21 cellular contexts compared by ENCODE assay signal in the genomic region with DNA sequence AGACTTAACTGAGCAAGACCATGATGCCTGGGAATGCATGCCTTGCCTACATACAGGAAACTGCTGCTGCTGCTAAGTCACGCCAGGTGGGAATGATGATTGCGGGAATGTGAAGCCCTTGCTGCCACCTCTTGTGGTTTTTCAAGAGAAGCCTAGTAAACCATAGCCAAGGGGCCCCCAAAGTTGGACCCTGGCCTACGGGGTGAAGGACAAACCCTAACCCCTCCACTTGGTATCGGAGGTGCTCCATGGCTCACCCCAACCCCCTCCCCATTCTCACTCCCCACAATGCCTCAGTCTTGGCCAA.
DNase-seq lines count a peak whose midpoint lies in the region; ATAC-seq and TF ChIP-seq lines count a peak whose summit lies in the region.
"Had no signal": no experiment of that assay in that cellular context is flagged by ENCODE, and none has a peak within 500 bp of the region (broad histone marks: within the 10 kb centered on the region; RNA-seq: fewer than 3 reads in every experiment).

No MANE protein-coding gene starts in this region.

- H3K9me3 ChIP-seq in spleen (no peaks in the 10 kb centered on the region), smooth muscle cell (replicated peaks; ENCODE audit: low read depth) (no peaks in the 10 kb centered on the region)

- peak; percentile 53 for DNase-seq in coronary artery (ENCODE audit: low spot score)
- DNase-seq in mesenteric fat pad (ENCODE audit: low spot score) = peak; percentile 53
- peak; percentile 38 for DNase-seq in spleen
- no peak for DNase-seq in NCI-H1092 treated with DMSO at 0.1 percent for 48 hours (lab: John Stamatoyannopoulos, UW)
- DNase-seq in stimulated activated naive CD8-positive, alpha-beta T cell treated with anti-CD3 and anti-CD28 coated beads, Interleukin-15, amount 100 ng/mL, for 72 hours = no peak
- DNase-seq in activated effector memory CD4-positive, alpha-beta T cell treated with Interleukin-2 at 50 U/mL for 16 hours = no peak
- DNase-seq in smooth muscle cell (lab: John Stamatoyannopoulos, UW; ENCODE audit: unreplicated experiment) = no peak
- DNase-seq: CD4-positive, alpha-beta T cell; Karpas-422; NCI-H1105; NCI-H146; NCI-H1930; NCI-H2107; NCI-H524; NCI-H774; SIG-M5 had no signal

- intact Hi-C loops in spleen (cut with DNase I; ENCODE audit: low total_unique reads) = no loop called here

- H4K20me1 ChIP-seq in smooth muscle cell (ENCODE audit: low read depth) = no peaks in the 10 kb centered on the region

- no peak for TF ChIP-seq CTCF in coronary artery (IDR thresholded peaks at IDR 0.05)
- TF ChIP-seq CTCF in spleen (IDR thresholded peaks at IDR 0.05 in 8 of 11, conservative IDR thresholded peaks at IDR 0.05 in 3 of 11) = no peak
- no peak for TF ChIP-seq CTCF in smooth muscle cell (IDR thresholded peaks at IDR 0.05; ENCODE audit: borderline replicate concordance, insufficient read depth, poor library complexity, severe bottlenecking)

- H3K36me3 ChIP-seq in ACC112 (ENCODE audit: insufficient read depth, low read length) (no peaks in the 10 kb centered on the region), spleen (no peaks in the 10 kb centered on the region), smooth muscle cell (ENCODE audit: low read depth) (no peaks in the 10 kb centered on the region)

- no peak overlapping the region for H3K4me2 ChIP-seq in smooth muscle cell
- H3K4me2 ChIP-seq: GM23338 had no signal

- H3K9ac ChIP-seq in smooth muscle cell (ENCODE audit: low read depth) = no peak overlapping the region

- no peak overlapping the region for H2AFZ ChIP-seq in ACC112 (ENCODE audit: low read length, unreplicated experiment)
- no peak overlapping the region for H2AFZ ChIP-seq in smooth muscle cell (ENCODE audit: low read depth)
- H2AFZ ChIP-seq: GM23338 had no signal

- H3K27ac ChIP-seq in ACC112 (ENCODE audit: low read depth, low read length) (peak overlapping the region; percentile 89), coronary artery (no peak overlapping the region), spleen (no peak overlapping the region), smooth muscle cell (ENCODE audit: low read depth) (no peak overlapping the region)
- H3K27ac ChIP-seq: SK-N-MC had no signal

- H3K27ac Mint-ChIP-seq in stimulated activated naive CD8-positive, alpha-beta T cell treated with anti-CD3 and anti-CD28 coated beads, Interleukin-15, amount 100 ng/mL, for 72 hours = no peak overlapping the region
- H3K27ac Mint-ChIP-seq: CD4-positive, alpha-beta T cell had no signal

- H3K79me2 ChIP-seq in ACC112 (ENCODE audit: control insufficient read depth, insufficient read depth, low read length, unreplicated experiment) (no peaks in the 10 kb centered on the region), smooth muscle cell (ENCODE audit: low read depth) (no peaks in the 10 kb centered on the region)

- ATAC-seq in stimulated activated naive CD8-positive, alpha-beta T cell treated with anti-CD3 and anti-CD28 coated beads, Interleukin-15, amount 100 ng/mL, for 72 hours = no peak
- ATAC-seq: HepG2 had no signal

- H3K4me3 Mint-ChIP-seq in stimulated activated naive CD8-positive, alpha-beta T cell treated with anti-CD3 and anti-CD28 coated beads, Interleukin-15, amount 100 ng/mL, for 72 hours = no peak overlapping the region
- H3K4me3 Mint-ChIP-seq: CD4-positive, alpha-beta T cell; GM23338 had no signal

- no peaks in the 10 kb centered on the region for H3K27me3 Mint-ChIP-seq in stimulated activated naive CD8-positive, alpha-beta T cell treated with anti-CD3 and anti-CD28 coated beads, Interleukin-15, amount 100 ng/mL, for 72 hours
- H3K27me3 Mint-ChIP-seq: CD4-positive, alpha-beta T cell had no signal

- H3F3A ChIP-seq in smooth muscle cell (ENCODE audit: low read depth) = peaks cover 8% of the 10 kb centered on the region

- H3K4me1 ChIP-seq in ACC112 (ENCODE audit: control insufficient read depth, insufficient read depth, low read length, unreplicated experiment) = peaks cover 35% of the 10 kb centered on the region
- H3K4me1 ChIP-seq in spleen = peaks cover 0 to 14% (median 3%) of the 10 kb centered on the region in 6 donors
- peaks cover 12% of the 10 kb centered on the region for H3K4me1 ChIP-seq in smooth muscle cell (ENCODE audit: low read depth)

- no peak for TF ChIP-seq POLR2A in spleen (IDR thresholded peaks at IDR 0.05)

- 70 to 93% (median 90%) methylated on average over 2 to 4 of the region's 4 CpGs for WGBS in spleen, 5 donors
- WGBS in smooth muscle cell (ENCODE audit: low lambda C conversion rate) = 100% methylated on average over 2 of the region's 4 CpGs

- H3K4me3 ChIP-seq in ACC112 (ENCODE audit: low read depth, low read length) = no peak overlapping the region
- no peak overlapping the region for H3K4me3 ChIP-seq in coronary artery
- no peak overlapping the region for H3K4me3 ChIP-seq in spleen
- H3K4me3 ChIP-seq in smooth muscle cell = no peak overlapping the region
- H3K4me3 ChIP-seq: BLaER1 treated with 17β-estradiol and CSF1 and Interleukin-3, amounts not matched to agents 10 nM and 100 nM; GM23338; SK-N-MC had no signal

- H3K27me3 ChIP-seq in ACC112 (ENCODE audit: insufficient read depth, low read length) (no peaks in the 10 kb centered on the region), spleen (replicated peaks in 1 of 7) (no peaks in the 10 kb centered on the region), smooth muscle cell (ENCODE audit: low read depth) (no peaks in the 10 kb centered on the region)
- H3K27me3 ChIP-seq: BLaER1 treated with 17β-estradiol and CSF1 and Interleukin-3, amounts not matched to agents 10 nM and 100 nM had no signal

- H3K9me3 Mint-ChIP-seq in stimulated activated naive CD8-positive, alpha-beta T cell treated with anti-CD3 and anti-CD28 coated beads, Interleukin-15, amount 100 ng/mL, for 72 hours = no peaks in the 10 kb centered on the region
- H3K9me3 Mint-ChIP-seq: CD4-positive, alpha-beta T cell; GM23338 had no signal

- no peaks in the 10 kb centered on the region for H3K4me1 Mint-ChIP-seq in stimulated activated naive CD8-positive, alpha-beta T cell treated with anti-CD3 and anti-CD28 coated beads, Interleukin-15, amount 100 ng/mL, for 72 hours

Comparison
In these comparisons a context has a peak if more than half of its experiments do, and no peak if none do; other contexts are left out.
1. DNase-seq: peak in coronary artery (single experiment), mesenteric fat pad (single experiment) and spleen (single experiment); none in NCI-H1092 treated with DMSO at 0.1 percent for 48 hours (single experiment), stimulated activated naive CD8-positive, alpha-beta T cell treated with anti-CD3 and anti-CD28 coated beads, Interleukin-15, amount 100 ng/mL, for 72 hours (0 of 2), activated effector memory CD4-positive, alpha-beta T cell treated with Interleukin-2 at 50 U/mL for 16 hours (single experiment) and smooth muscle cell (single experiment).